In genomic region chr15:63435416-63435815, GRCh38 we compare ENCODE assay signal across 25 cellular contexts. TPM values are rescaled to one million over a fixed set of nuclear protein-coding genes. Genes with fewer than 3 reads are reported as not detected.
"Had no signal": no experiment of that assay in that cellular context is flagged by ENCODE, and none has a peak within 500 bp of the region (broad histone marks: within the 10 kb centered on the region; RNA-seq: fewer than 3 reads in every experiment).

No MANE protein-coding gene starts in this region.

- H2AFZ ChIP-seq: parathyroid adenoma had no signal

- ATAC-seq: activated CD4-positive, alpha-beta T cell treated with anti-CD3 and anti-CD28 coated beads for 36 hours; activated CD8-positive, alpha-beta memory T cell treated with anti-CD3 and anti-CD28 coated beads, Interleukin-2, amount 10 ng/mL, durations not matched to agents 7 days and 5 days; activated CD8-positive, alpha-beta T cell treated with anti-CD3 and anti-CD28 coated beads for 36 hours; heart left ventricle; natural killer cell; right lobe of liver; T-cell had no signal

- H3K9me3 ChIP-seq: heart left ventricle, lower lobe of right lung, right lobe of liver, tibial nerve had no signal

- H3K9ac ChIP-seq: parathyroid adenoma had no signal

- FAIRE-seq: bronchial epithelial cell, kidney, urothelium cell line had no signal

- H3K27ac Mint-ChIP-seq: activated B cell treated with CpG ODN at 0.5 μM for 24 hours; activated CD4-positive, alpha-beta T cell treated with anti-CD3 and anti-CD28 coated beads for 36 hours; activated CD8-positive, alpha-beta memory T cell treated with anti-CD3 and anti-CD28 coated beads, Interleukin-2, amount 10 ng/mL, durations not matched to agents 7 days and 5 days; activated CD8-positive, alpha-beta T cell treated with anti-CD3 and anti-CD28 coated beads for 36 hours; natural killer cell; stimulated activated naive CD8-positive, alpha-beta T cell treated with anti-CD3 and anti-CD28 coated beads, Interleukin-15, Interleukin-2, amounts not matched to agents 100 ng/mL and 50 ng/mL, for 24 hours had no signal

- H3K9me3 Mint-ChIP-seq: activated B cell treated with CpG ODN at 0.5 μM for 24 hours; activated CD8-positive, alpha-beta T cell treated with anti-CD3 and anti-CD28 coated beads for 36 hours; natural killer cell; stimulated activated naive CD8-positive, alpha-beta T cell treated with anti-CD3 and anti-CD28 coated beads, Interleukin-15, Interleukin-2, amounts not matched to agents 100 ng/mL and 50 ng/mL, for 24 hours; T-cell had no signal

- H3K27ac ChIP-seq: coronary artery, heart left ventricle, lower lobe of right lung, parathyroid adenoma, right lobe of liver, skin epidermis, tibial nerve had no signal

- H3K4me3 ChIP-seq: coronary artery, heart left ventricle, lower lobe of right lung, right lobe of liver, skin epidermis, tibial nerve had no signal

- H3K36me3 Mint-ChIP-seq: activated CD8-positive, alpha-beta memory T cell treated with anti-CD3 and anti-CD28 coated beads, Interleukin-2, amount 10 ng/mL, durations not matched to agents 7 days and 5 days; activated naive CD8-positive, alpha-beta T cell; natural killer cell; T-cell had no signal

- H3K79me2 ChIP-seq: parathyroid adenoma had no signal

- H3K4me3 Mint-ChIP-seq: activated B cell treated with CpG ODN at 0.5 μM for 24 hours; activated CD4-positive, alpha-beta T cell treated with anti-CD3 and anti-CD28 coated beads for 36 hours; activated CD8-positive, alpha-beta memory T cell treated with anti-CD3 and anti-CD28 coated beads, Interleukin-2, amount 10 ng/mL, durations not matched to agents 7 days and 5 days; activated CD8-positive, alpha-beta T cell treated with anti-CD3 and anti-CD28 coated beads for 36 hours; activated naive CD8-positive, alpha-beta T cell; natural killer cell; stimulated activated naive CD8-positive, alpha-beta T cell treated with anti-CD3 and anti-CD28 coated beads, Interleukin-15, Interleukin-2, amounts not matched to agents 100 ng/mL and 50 ng/mL, for 24 hours; T-cell had no signal

- DNase-seq: activated B cell treated with CpG ODN at 0.5 μM for 24 hours; activated CD4-positive, alpha-beta T cell treated with anti-CD3 and anti-CD28 coated beads for 36 hours; activated CD8-positive, alpha-beta memory T cell treated with anti-CD3 and anti-CD28 coated beads, Interleukin-2, amount 10 ng/mL, durations not matched to agents 7 days and 5 days; activated CD8-positive, alpha-beta T cell treated with anti-CD3 and anti-CD28 coated beads for 36 hours; activated gamma-delta T cell treated with Interleukin-2 at 50 U/mL for 16 hours; activated T-cell treated with anti-CD3 and anti-CD28 coated beads for 4 hours; amniotic stem cell; heart left ventricle; kidney; lower lobe of right lung; natural killer cell; nucleus accumbens; right lobe of liver; stimulated activated CD4-positive, alpha-beta T cell treated with anti-CD3 and anti-CD28 coated beads, Interleukin-1b, Interleukin-23, amount 100 ng/mL, for 48 hours; substantia nigra; T-cell; T1000 had no signal

- H3K27me3 ChIP-seq: heart left ventricle, right lobe of liver, tibial nerve had no signal

- H3K36me3 ChIP-seq: heart left ventricle, lower lobe of right lung, right lobe of liver, tibial nerve had no signal

- H3K27me3 Mint-ChIP-seq: activated CD4-positive, alpha-beta T cell treated with anti-CD3 and anti-CD28 coated beads for 36 hours; activated naive CD8-positive, alpha-beta T cell; stimulated activated naive CD8-positive, alpha-beta T cell treated with anti-CD3 and anti-CD28 coated beads, Interleukin-15, Interleukin-2, amounts not matched to agents 100 ng/mL and 50 ng/mL, for 24 hours; T-cell had no signal

RNA-seq across cellular contexts. Expression of gene CA12, which starts 53.8 kb away (rescaled TPM):
- total RNA-seq: activated B cell treated with CpG ODN at 0.5 μM for 24 hours, natural killer cell had no signal
